Comparison of ENCODE assay signal across 9 cellular contexts in genomic region chr14:59897757-59898383, GRCh38. TPM values are rescaled to one million over a fixed set of nuclear protein-coding genes. Genes with fewer than 3 reads are reported as not detected.
DNase-seq lines count a peak whose midpoint lies in the region; ATAC-seq, FAIRE-seq and TF ChIP-seq lines count a peak whose summit lies in the region.
"Had no signal": no experiment of that assay in that cellular context is flagged by ENCODE, and none has a peak within 500 bp of the region (broad histone marks: within the 10 kb centered on the region; RNA-seq: fewer than 3 reads in every experiment).

No MANE protein-coding gene starts in this region.

- H4K20me1 ChIP-seq in K562 (replicated peaks; ENCODE audit: control insufficient read depth, insufficient read depth, low read length), result no peaks in the 10 kb centered on the region

- H3K27me3 ChIP-seq in heart right ventricle (peaks cover 0 to 13% (median 3%) of the 10 kb centered on the region in 7 donors), right atrium auricular region (no peaks in the 10 kb centered on the region), K562 (ENCODE audit: control insufficient read depth in 2 of 2, insufficient read depth in 2 of 2, low read length in 2 of 2) (no peaks in the 10 kb centered on the region)

- H3K4me3 ChIP-seq in heart right ventricle, result no peak overlapping the region
- no peak overlapping the region for H3K4me3 ChIP-seq in right atrium auricular region
- H3K4me3 ChIP-seq in K562, result no peak overlapping the region

- no peak for FAIRE-seq in K562 (lab: Jason Lieb, UNC)

- POLR2A ChIA-PET in K562 (lab: Yijun Ruan, JAX), result no interaction called here

- no peaks in the 10 kb centered on the region for H3K36me3 ChIP-seq in heart right ventricle
- no peaks in the 10 kb centered on the region for H3K36me3 ChIP-seq in right atrium auricular region
- H3K36me3 ChIP-seq in K562 (ENCODE audit: control insufficient read depth, insufficient read depth, low read length), result no peaks in the 10 kb centered on the region

- no peaks in the 10 kb centered on the region for H3K9me1 ChIP-seq in K562 (ENCODE audit: control insufficient read depth, insufficient read depth, low read length)

- DNase-seq in heart right ventricle (no peak), right atrium auricular region (ENCODE audit: low spot score) (no peak), NCI-H2107 (lab: John Stamatoyannopoulos, UW) (peak; percentile 79), K562 (ENCODE audit: extremely low read depth in 1 of 4, low spot score in 3 of 4) (peak in 3 of 4 experiments; percentile 6 to 18 (median 14)), medulla oblongata (ENCODE audit: extremely low spot score) (peak; percentile 75), GM19238 (ENCODE audit: insufficient read length, low spot score) (no peak)
- no peak for DNase-seq in activated T-cell treated with anti-CD3 and anti-CD28 coated beads, Interleukin-2, amount 50 U/mL, for 1 hour

- H3K9ac ChIP-seq in K562 (ENCODE audit: insufficient read depth in 1 of 2, low read depth in 2 of 2, low read length in 2 of 2), result no peak overlapping the region

- in situ Hi-C loops in K562 (cut with MboI), result no loop called here

- CTCF ChIA-PET in K562 (lab: Yijun Ruan, JAX; ENCODE audit: low intra/inter-chr PET ratio), result interaction anchor here (1.1 kb wide), 1 partner anchor 287 kb away, joined by 3 read pairs; no protein-coding TSS in a partner anchor

- WGBS in heart right ventricle, 2 donors, result 29 to 33% methylated on average over 8 of the region's 8 CpGs
- 2% methylated on average over 8 of the region's 8 CpGs for WGBS in K562 (ENCODE audit: insufficient coverage, low coverage, missing lambda C conversion rate)

- no TSS peak for BruUV-seq in K562 (replicated peaks; lab: Mats Ljungman, UMichigan)

- TF ChIP-seq POLR2A in K562 (conservative IDR thresholded peaks at IDR 0.05), result no peak

- no peak for TF ChIP-seq EP300 in K562 (IDR thresholded peaks at IDR 0.05; ENCODE audit: low read length)

- peak in 6 of 9 donors; percentile 16 to 42 (median 36) for TF ChIP-seq CTCF in heart right ventricle (IDR thresholded peaks at IDR 0.05)
- peak in 1 of 2 donors; percentile 41 for TF ChIP-seq CTCF in right atrium auricular region (IDR thresholded peaks at IDR 0.05)
- peak; percentile 43 to 46 (median 45) for TF ChIP-seq CTCF in K562 (IDR thresholded peaks at IDR 0.05 in 2 of 3, conservative IDR thresholded peaks at IDR 0.05 in 1 of 3; ENCODE audit: insufficient read depth in 2 of 3, low read depth in 1 of 3, low read length in 3 of 3)

- H3K9me3 ChIP-seq in heart right ventricle, result peaks cover 0 to 12% (median 0%) of the 10 kb centered on the region in 11 donors
- no peaks in the 10 kb centered on the region for H3K9me3 ChIP-seq in right atrium auricular region
- no peaks in the 10 kb centered on the region; the same call in 1 of the 2 replicates for H3K9me3 ChIP-seq in K562 (replicated peaks; ENCODE audit: control insufficient read depth, insufficient read depth, low read depth, low read length)

- H2AFZ ChIP-seq in K562 (ENCODE audit: low read depth, low read length), result no peak overlapping the region

- no peak overlapping the region for H3K27ac ChIP-seq in heart right ventricle
- no peak overlapping the region for H3K27ac ChIP-seq in right atrium auricular region
- no peak overlapping the region for H3K27ac ChIP-seq in K562 (ENCODE audit: extremely low read depth, low read depth, low read length)

- no peak for ATAC-seq in heart right ventricle
- ATAC-seq in K562, result peak; percentile 67
- no peak for ATAC-seq in HG03045 (IDR thresholded peaks at IDR 0.05; ENCODE audit: unreplicated experiment)

- H3K4me2 ChIP-seq in K562 (ENCODE audit: insufficient read depth, low read length), result no peak overlapping the region

- intact Hi-C loops in heart right ventricle (cut with DNase I), result no loop called here
- intact Hi-C loops in K562 (cut with micrococcal nuclease), result loop anchor here (5.0 to 10.0 kb wide), 2 partner anchors 266 to 773 kb away; no protein-coding TSS in a partner anchor

- H3K4me1 ChIP-seq in heart right ventricle (no peaks in the 10 kb centered on the region), right atrium auricular region (no peaks in the 10 kb centered on the region), K562 (replicated peaks in 1 of 2; ENCODE audit: control insufficient read depth in 2 of 2, insufficient read depth in 2 of 2, low read length in 2 of 2) (no peaks in the 10 kb centered on the region)

- no peaks in the 10 kb centered on the region for H3K79me2 ChIP-seq in K562 (ENCODE audit: control insufficient read depth, insufficient read depth, low read length)

- peak in 1 of 2 experiments; percentile 59; a peak in 2 of 4 replicates for TF ChIP-seq RAD21 in K562 (CRISPR knock-in tag; conservative IDR thresholded peaks at IDR 0.05 in 1 of 2, IDR thresholded peaks at IDR 0.05 in 1 of 2)

TF ChIP-seq in K562, 482 proteins besides CTCF, POLR2A, EP300 and RAD21:
- TF ChIP-seq SMC3 (conservative IDR thresholded peaks at IDR 0.05; ENCODE audit: insufficient read depth, low read depth, low read length) (0 out of 2 replicates have a peak, but pooled peaks have one; percentile 16), ZNF133 (CRISPR knock-in tag; IDR thresholded peaks at IDR 0.05) (no peak)

RNA-seq across cellular contexts. Expression of gene LRRC9, which starts 22.1 kb away (rescaled TPM):
- total RNA-seq in heart right ventricle, result 1 to 10 TPM in 1 of 10 donors, under 1 TPM in 6, not detected in 3; 0.07 to 1.7 (median 0.32) TPM
- under 1 TPM in 1 of 2 donors, not detected in 1; 0.01 TPM for polyA plus RNA-seq in heart right ventricle
- total RNA-seq in right atrium auricular region, result under 1 TPM in 1 of 2 donors, not detected in 1; 0.11 TPM
- total RNA-seq in K562 (2011; cell fraction: chromatin; rRNA removed; ENCODE audit: low replicate concordance), result not detected in 2 replicates
- not detected in 2 replicates for total RNA-seq in K562 (2011; cell fraction: nucleolus; rRNA removed)
- not detected in 2 replicates for total RNA-seq in K562 (2011; cell fraction: nucleoplasm; rRNA removed)
- total RNA-seq in K562 (2014; rRNA removed), result not detected in 2 replicates
- total RNA-seq in K562 (2014; rRNA removed; fragmentation: Illumina TruSeq; extraction: Trizol), result not detected in 2 replicates
- total RNA-seq in K562 (2015; rRNA removed; fragmentation: Illumina TruSeq; extraction: Trizol), result not detected in 2 replicates
- not detected in 2 replicates for total RNA-seq in K562 (2021)
- polyA plus RNA-seq in K562 (2011; rRNA removed), result not detected in 2 replicates
- not detected in 2 replicates for polyA plus RNA-seq in K562 (2011; cell fraction: cytosol; rRNA removed)
- polyA plus RNA-seq in K562 (2011; cell fraction: nucleus; rRNA removed), result not detected in 2 replicates
- polyA plus RNA-seq in K562 (2012), result 0.07 TPM in 1 of 2 replicates, not detected in the other
- not detected in 2 replicates for polyA plus RNA-seq in K562 (2014; fragmentation: Illumina TruSeq; extraction: Trizol)
- not detected for polyA plus RNA-seq in K562 (2014; fragmentation: Nextera tagmentation; extraction: Ambion mirVana)
- not detected in 2 replicates for polyA plus RNA-seq in K562 (2014; rRNA removed)
- polyA minus RNA-seq in K562 (2011; rRNA and poly(A)+ RNA removed), result not detected in 2 replicates
- not detected in 2 replicates for polyA minus RNA-seq in K562 (2011; cell fraction: cytosol; rRNA and poly(A)+ RNA removed)
- not detected in 2 replicates for polyA minus RNA-seq in K562 (2011; cell fraction: nucleus; rRNA and poly(A)+ RNA removed)
- total RNA-seq: skeletal muscle tissue had no signal

RNA-seq across cellular contexts. Expression of gene RTN1, which starts 27.3 kb away (rescaled TPM):
- 1 to 10 TPM in 3 of 10 donors, under 1 TPM in 7; 0.40 to 5.5 (median 0.92) TPM for total RNA-seq in heart right ventricle
- polyA plus RNA-seq in heart right ventricle, result under 1 TPM; 0.52 to 0.59 TPM
- 1 to 10 TPM; 1.3 to 2.7 TPM for total RNA-seq in right atrium auricular region
- total RNA-seq in K562 (2011; cell fraction: chromatin; rRNA removed; ENCODE audit: low replicate concordance), result not detected in 2 replicates
- total RNA-seq in K562 (2011; cell fraction: nucleolus; rRNA removed), result not detected in 2 replicates
- total RNA-seq in K562 (2011; cell fraction: nucleoplasm; rRNA removed), result not detected in 2 replicates
- total RNA-seq in K562 (2014; rRNA removed), result 0.09 TPM in 1 of 2 replicates, not detected in the other
- not detected in 2 replicates for total RNA-seq in K562 (2014; rRNA removed; fragmentation: Illumina TruSeq; extraction: Trizol)
- not detected in 2 replicates for total RNA-seq in K562 (2015; rRNA removed; fragmentation: Illumina TruSeq; extraction: Trizol)
- total RNA-seq in K562 (2021), result not detected in 2 replicates
- polyA plus RNA-seq in K562 (2011; rRNA removed), result not detected in 2 replicates
- 0.03 TPM in 1 of 2 replicates, not detected in the other for polyA plus RNA-seq in K562 (2011; cell fraction: cytosol; rRNA removed)
- not detected in 2 replicates for polyA plus RNA-seq in K562 (2011; cell fraction: nucleus; rRNA removed)
- polyA plus RNA-seq in K562 (2012), result 0.14 TPM in 1 of 2 replicates, not detected in the other
- polyA plus RNA-seq in K562 (2014; fragmentation: Illumina TruSeq; extraction: Trizol), result not detected in 2 replicates
- polyA plus RNA-seq in K562 (2014; fragmentation: Nextera tagmentation; extraction: Ambion mirVana), result not detected
- polyA plus RNA-seq in K562 (2014; rRNA removed), result 0.03 TPM in 1 of 2 replicates, not detected in the other
- not detected in 2 replicates for polyA minus RNA-seq in K562 (2011; rRNA and poly(A)+ RNA removed)
- not detected in 2 replicates for polyA minus RNA-seq in K562 (2011; cell fraction: cytosol; rRNA and poly(A)+ RNA removed)
- polyA minus RNA-seq in K562 (2011; cell fraction: nucleus; rRNA and poly(A)+ RNA removed), result not detected in 2 replicates

Comparison
In these comparisons a context has a peak if more than half of its experiments do, and no peak if none do; other contexts are left out.
1. DNase-seq: peak in NCI-H2107 (single experiment), K562 (3 of 4) and medulla oblongata (single experiment); none in heart right ventricle (0 of 2), right atrium auricular region (single experiment), GM19238 (single experiment) and activated T-cell treated with anti-CD3 and anti-CD28 coated beads, Interleukin-2, amount 50 U/mL, for 1 hour (single experiment).